Comparison of ENCODE assay signal across 13 cellular contexts in the genomic region with DNA sequence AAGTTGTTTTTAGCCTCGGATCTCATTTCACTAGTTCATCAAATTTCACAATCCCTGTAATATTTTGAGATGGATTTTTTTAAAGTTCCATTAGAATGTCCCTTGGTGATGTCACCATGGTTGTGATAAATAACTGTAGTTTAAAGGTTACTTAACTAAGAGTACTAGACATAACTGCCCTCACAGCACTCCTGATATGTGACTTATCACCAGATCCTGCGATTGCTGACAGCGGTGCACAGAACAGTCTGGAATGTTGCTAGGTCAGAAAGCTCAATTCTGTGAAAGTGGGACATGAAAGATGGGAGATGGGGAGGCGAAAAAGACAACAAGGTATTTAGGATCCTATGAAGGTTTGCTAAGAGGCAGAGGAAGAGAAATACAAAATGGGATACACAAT. TPM values are rescaled to one million over a fixed set of nuclear protein-coding genes. Genes with fewer than 3 reads are reported as not detected.
"Had no signal": no experiment of that assay in that cellular context is flagged by ENCODE, and none has a peak within 500 bp of the region (broad histone marks: within the 10 kb centered on the region; RNA-seq: fewer than 3 reads in every experiment).

No MANE protein-coding gene starts in this region.

- H3K4me3 ChIP-seq: SJCRH30, upper lobe of left lung had no signal

- H3K9me3 ChIP-seq: SJCRH30, upper lobe of left lung had no signal

- H3K27me3 ChIP-seq: SJCRH30, upper lobe of left lung had no signal

- FAIRE-seq: frontal cortex had no signal

- DNase-seq: activated CD8-positive, alpha-beta memory T cell treated with anti-CD3 and anti-CD28 coated beads, Interleukin-2, amount 10 ng/mL, durations not matched to agents 7 days and 5 days; activated effector memory CD4-positive, alpha-beta T cell treated with Interleukin-2 at 50 U/mL for 16 hours; activated T-cell treated with anti-CD3 and anti-CD28 coated beads, Interleukin-2, amount 50 U/mL, for 24 hours; cerebellar nuclear complex; naive thymus-derived CD4-positive, alpha-beta T cell; nucleus accumbens; SJCRH30; stimulated activated CD4-positive, alpha-beta T cell treated with anti-CD3 and anti-CD28 coated beads, Interleukin-15, amount 100 ng/mL, for 24 hours; stimulated activated CD4-positive, alpha-beta T cell treated with anti-CD3 and anti-CD28 coated beads, Interleukin-4, amount 100 ng/mL, for 24 hours; stimulated activated naive CD8-positive, alpha-beta T cell treated with anti-CD3 and anti-CD28 coated beads, Interleukin-15, amount 100 ng/mL, for 72 hours; upper lobe of left lung had no signal

- H3K36me3 ChIP-seq: SJCRH30, upper lobe of left lung had no signal

- H3K27ac ChIP-seq: SJCRH30, upper lobe of left lung had no signal

RNA-seq across cellular contexts. Expression of gene FAM13C, which starts 40.2 kb away (rescaled TPM):
- total RNA-seq: activated CD8-positive, alpha-beta memory T cell treated with anti-CD3 and anti-CD28 coated beads, Interleukin-2, amount 10 ng/mL, durations not matched to agents 7 days and 5 days; naive thymus-derived CD4-positive, alpha-beta T cell; T-helper 2 cell treated with Interferon-gamma antibody and Interleukin-4, amounts not matched to agents 100 ng/mL and 5 ng/mL, for 36 hours had no signal
- polyA plus RNA-seq: naive thymus-derived CD4-positive, alpha-beta T cell had no signal
